1 cellular context compared by ENCODE assay signal in genomic region chr14:71355324-71356201, GRCh38.
A peak's percentile ranks its signal among the peaks of the same experiment; 100 is the strongest.
TF ChIP-seq lines count a peak whose summit lies in the region.

No MANE protein-coding gene starts in this region.

TF ChIP-seq in K562, 482 proteins besides CTCF, POLR2A, EP300 and RAD21 (continued from another document and continues in another):
- no peak for TF ChIP-seq ZNF655 (CRISPR knock-in tag; IDR thresholded peaks at IDR 0.05)
- no peak for TF ChIP-seq NUFIP1 (IDR thresholded peaks at IDR 0.05; ENCODE audit: partially characterized antibody)
- no peak for TF ChIP-seq ZBTB33 (CRISPR knock-in tag; IDR thresholded peaks at IDR 0.05)
- no peak for TF ChIP-seq PCBP1 (IDR thresholded peaks at IDR 0.05; ENCODE audit: low read depth, low read length, poor library complexity, severe bottlenecking)
- no peak for TF ChIP-seq DMBX1 (CRISPR knock-in tag; IDR thresholded peaks at IDR 0.05; ENCODE audit: borderline replicate concordance)
- TF ChIP-seq MITF (IDR thresholded peaks at IDR 0.05): no peak
- TF ChIP-seq TRIM25 (IDR thresholded peaks at IDR 0.05; ENCODE audit: borderline replicate concordance): no peak
- no peak for TF ChIP-seq E2F6 (IDR thresholded peaks at IDR 0.05; ENCODE audit: borderline replicate concordance in 1 of 2, extremely low read depth in 1 of 2, insufficient read depth in 1 of 2, insufficient read length in 1 of 2, low read depth in 1 of 2, low read length in 1 of 2, poor library complexity in 1 of 2, severe bottlenecking in 1 of 2)
- TF ChIP-seq ESRRB (CRISPR knock-in tag; IDR thresholded peaks at IDR 0.05; ENCODE audit: borderline replicate concordance): no peak
- TF ChIP-seq CBX3 (IDR thresholded peaks at IDR 0.05; ENCODE audit: borderline replicate concordance in 1 of 2, low read length in 2 of 2): no peak
- no peak for TF ChIP-seq TGIF2 (CRISPR knock-in tag; IDR thresholded peaks at IDR 0.05)
- no peak for TF ChIP-seq JUND (IDR thresholded peaks at IDR 0.05; ENCODE audit: borderline replicate concordance, low read depth, low read length)
- peak; percentile 19; the same call in 1 of the 3 replicates for TF ChIP-seq JUND (tag; IDR thresholded peaks at IDR 0.05; ENCODE audit: borderline replicate concordance, low read depth, low read length)
- peak; percentile 36; the same call in 1 of the 2 replicates for TF ChIP-seq SOX6 (IDR thresholded peaks at IDR 0.05)
- no peak for TF ChIP-seq AFF4 (CRISPR knock-in tag; IDR thresholded peaks at IDR 0.05)
- TF ChIP-seq HOXB6 (CRISPR knock-in tag; IDR thresholded peaks at IDR 0.05; ENCODE audit: borderline replicate concordance): no peak
- no peak for TF ChIP-seq ARID4B (CRISPR knock-in tag; IDR thresholded peaks at IDR 0.05)
- no peak for TF ChIP-seq NFYB (IDR thresholded peaks at IDR 0.05; ENCODE audit: extremely low read depth, insufficient read length)
- no peak for TF ChIP-seq MAX (CRISPR knock-in tag; IDR thresholded peaks at IDR 0.05)
- TF ChIP-seq PYGO2 (tag; IDR thresholded peaks at IDR 0.05): no peak
- no peak for TF ChIP-seq PURB (CRISPR knock-in tag; IDR thresholded peaks at IDR 0.05; ENCODE audit: low read depth)
- no peak for TF ChIP-seq FOXJ2 (tag; IDR thresholded peaks at IDR 0.05)
- TF ChIP-seq MNT (conservative IDR thresholded peaks at IDR 0.05): peak in 1 of 2 experiments; percentile 33; a peak in 1 of 4 replicates
- TF ChIP-seq CAMTA2 (CRISPR knock-in tag; conservative IDR thresholded peaks at IDR 0.05): no peak
- TF ChIP-seq CBX5 (IDR thresholded peaks at IDR 0.05; ENCODE audit: borderline replicate concordance, low read depth): no peak
- TF ChIP-seq NFE2L1 (tag; IDR thresholded peaks at IDR 0.05; ENCODE audit: borderline replicate concordance, low read depth): no peak
- no peak for TF ChIP-seq ZNF408 (CRISPR knock-in tag; IDR thresholded peaks at IDR 0.05; ENCODE audit: low read depth)
- no peak for TF ChIP-seq JUN (IDR thresholded peaks at IDR 0.05; ENCODE audit: borderline replicate concordance, low read depth, low read length)
- no peak for TF ChIP-seq JUN (CRISPR knock-in tag; IDR thresholded peaks at IDR 0.05; ENCODE audit: borderline replicate concordance)
- TF ChIP-seq CREB5 (CRISPR knock-in tag; IDR thresholded peaks at IDR 0.05): no peak
- no peak for TF ChIP-seq DLX4 (CRISPR knock-in tag; IDR thresholded peaks at IDR 0.05)
- no peak for TF ChIP-seq ZNF316 (IDR thresholded peaks at IDR 0.05)
- no peak for TF ChIP-seq ETV1 (tag; conservative IDR thresholded peaks at IDR 0.05; ENCODE audit: low read depth)
- no peak for TF ChIP-seq CEBPG (CRISPR knock-in tag; IDR thresholded peaks at IDR 0.05)
- TF ChIP-seq CEBPG (tag; conservative IDR thresholded peaks at IDR 0.05 in 1 of 2, IDR thresholded peaks at IDR 0.05 in 1 of 2): no peak
- no peak for TF ChIP-seq LCOR (CRISPR knock-in tag; IDR thresholded peaks at IDR 0.05)
- TF ChIP-seq PTTG1 (tag; IDR thresholded peaks at IDR 0.05; ENCODE audit: low read depth): no peak
